Comparison of ENCODE assay signal across 8 cellular contexts in genomic region chr1:32753532-32754281, GRCh38. TPM values are rescaled to one million over a fixed set of nuclear protein-coding genes. Genes with fewer than 3 reads are reported as not detected.
DNase-seq lines count a peak whose midpoint lies in the region; ATAC-seq and TF ChIP-seq lines count a peak whose summit lies in the region.

No MANE protein-coding gene starts in this region.

- POLR2A ChIA-PET in naive thymus-derived CD4-positive, alpha-beta T cell (lab: Charles Lee) = no interaction called here

- H3K4me1 ChIP-seq in esophagus squamous epithelium = peaks cover 26 to 92% (median 38%) of the 10 kb centered on the region in 3 donors
- peaks cover under 1 to 4% of the 10 kb centered on the region in 2 donors for H3K4me1 ChIP-seq in naive thymus-derived CD4-positive, alpha-beta T cell (ENCODE audit: control insufficient read depth in 2 of 2, insufficient read depth in 2 of 2, low read length in 2 of 2)

- H3K9me3 Mint-ChIP-seq in activated T-cell treated with anti-CD3 and anti-CD28 coated beads, Interleukin-2, amount 50 U/mL, for 72 hours = no peaks in the 10 kb centered on the region
- peaks cover 0 to 1% (median 0%) of the 10 kb centered on the region in 11 donors for H3K9me3 Mint-ChIP-seq in naive thymus-derived CD4-positive, alpha-beta T cell

- peak overlapping the region; percentile 90 to 96 (median 96) for H3K27ac ChIP-seq in esophagus squamous epithelium
- peak overlapping the region; percentile 39 for H3K27ac ChIP-seq in naive thymus-derived CD4-positive, alpha-beta T cell (ENCODE audit: low read depth, low read length)

- peak overlapping the region; percentile 59 to 95 (median 78) for H3K4me3 ChIP-seq in esophagus squamous epithelium
- peak overlapping the region; percentile 65 for H3K4me3 ChIP-seq in naive thymus-derived CD4-positive, alpha-beta T cell (ENCODE audit: low read length)

- 10 to 12% methylated on average over 7 to 9 of the region's 63 CpGs for WGBS in esophagus squamous epithelium, 2 donors

- intact Hi-C loops in esophagus squamous epithelium (cut with DNase I) = no loop called here
- intact Hi-C loops in naive thymus-derived CD4-positive, alpha-beta T cell (cut with micrococcal nuclease) = loop anchor here (1.0 to 10.0 kb wide), 5 partner anchors 36 to 709 kb away; partner anchors contain the start of genes S100PBP (in 1 of the 2), YARS1 (in 1 of the 2) and ZBTB8OS (in 1 of the 2)

- peaks cover 14% of the 10 kb centered on the region for H3K27me3 Mint-ChIP-seq in activated T-cell treated with anti-CD3 and anti-CD28 coated beads, Interleukin-2, amount 50 U/mL, for 72 hours (ENCODE audit: low read depth)
- H3K27me3 Mint-ChIP-seq in naive thymus-derived CD4-positive, alpha-beta T cell = peaks cover 0 to 53% (median 4%) of the 10 kb centered on the region in 5 donors

- peaks cover 0 to 11% (median 0%) of the 10 kb centered on the region in 3 donors for H3K36me3 ChIP-seq in esophagus squamous epithelium
- no peaks in the 10 kb centered on the region for H3K36me3 ChIP-seq in naive thymus-derived CD4-positive, alpha-beta T cell (ENCODE audit: control insufficient read depth in 2 of 3, insufficient read depth in 3 of 3, low read length in 3 of 3)

- no peaks in the 10 kb centered on the region for H3K36me3 Mint-ChIP-seq in activated T-cell treated with anti-CD3 and anti-CD28 coated beads, Interleukin-2, amount 50 U/mL, for 72 hours (ENCODE audit: insufficient read depth in 2 of 2)
- H3K36me3 Mint-ChIP-seq in naive thymus-derived CD4-positive, alpha-beta T cell = no peaks in the 10 kb centered on the region

- CTCF ChIA-PET in naive thymus-derived CD4-positive, alpha-beta T cell (lab: Charles Lee) = interaction anchor here (0.7 kb wide), 1 partner anchor 19 kb away, joined by 3 read pairs; no protein-coding TSS in a partner anchor

- H3K27me3 ChIP-seq in esophagus squamous epithelium = no peaks in the 10 kb centered on the region
- H3K27me3 ChIP-seq in naive thymus-derived CD4-positive, alpha-beta T cell (ENCODE audit: control insufficient read depth in 2 of 2, insufficient read depth in 2 of 2, low read length in 2 of 2) = no peaks in the 10 kb centered on the region

- peak in 2 of 4 donors; percentile 44 to 77 for TF ChIP-seq POLR2A in esophagus squamous epithelium (IDR thresholded peaks at IDR 0.05)

- no peak for TF ChIP-seq CTCF in esophagus squamous epithelium (IDR thresholded peaks at IDR 0.05)

- H3K27ac Mint-ChIP-seq in activated T-cell treated with anti-CD3 and anti-CD28 coated beads, Interleukin-2, amount 50 U/mL, for 72 hours = no peak overlapping the region
- H3K27ac Mint-ChIP-seq in naive thymus-derived CD4-positive, alpha-beta T cell = peak overlapping the region in 5 of 9 donors; percentile 49 to 91 (median 83)

- peak overlapping the region; percentile 73 to 76 for H3K4me3 Mint-ChIP-seq in activated T-cell treated with anti-CD3 and anti-CD28 coated beads, Interleukin-2, amount 50 U/mL, for 72 hours
- peak overlapping the region; percentile 75 to 91 (median 82) for H3K4me3 Mint-ChIP-seq in naive thymus-derived CD4-positive, alpha-beta T cell

- peak; percentile 73 for ATAC-seq in HG02973 (IDR thresholded peaks at IDR 0.05; ENCODE audit: unreplicated experiment)
- peak; percentile 81 to 87 for ATAC-seq in activated T-cell treated with anti-CD3 and anti-CD28 coated beads, Interleukin-2, amount 50 U/mL, for 72 hours (replicated peaks in 1 of 2)
- peak; percentile 90 for ATAC-seq in naive thymus-derived CD4-positive, alpha-beta T cell
- no peak for ATAC-seq in HG03280 (IDR thresholded peaks at IDR 0.05; ENCODE audit: unreplicated experiment)

- DNase-seq in EH (ENCODE audit: low read depth) = peak; percentile 70
- DNase-seq in OCI-M1 (lab: John Stamatoyannopoulos, UW) = peak; percentile 89
- peak; percentile 79 to 83 for DNase-seq in activated T-cell treated with anti-CD3 and anti-CD28 coated beads, Interleukin-2, amount 50 U/mL, for 72 hours
- DNase-seq in esophagus squamous epithelium (lab: John Stamatoyannopoulos, UW) = no peak
- peak; percentile 51 to 81 (median 66) for DNase-seq in naive thymus-derived CD4-positive, alpha-beta T cell
- DNase-seq in stimulated activated naive CD4-positive, alpha-beta T cell (lab: John Stamatoyannopoulos, UW) = peak; percentile 37 to 73 (median 65)

- no peaks in the 10 kb centered on the region for H3K9me3 ChIP-seq in esophagus squamous epithelium
- H3K9me3 ChIP-seq in naive thymus-derived CD4-positive, alpha-beta T cell (ENCODE audit: control insufficient read depth in 2 of 3, low read length in 3 of 3) = no peaks in the 10 kb centered on the region

- peaks cover 11% of the 10 kb centered on the region for H3K4me1 Mint-ChIP-seq in activated T-cell treated with anti-CD3 and anti-CD28 coated beads, Interleukin-2, amount 50 U/mL, for 72 hours (ENCODE audit: low read depth)
- H3K4me1 Mint-ChIP-seq in naive thymus-derived CD4-positive, alpha-beta T cell = peaks cover 0 to 29% (median 16%) of the 10 kb centered on the region in 7 donors

RNA-seq across cellular contexts. Expression of gene SYNC, which starts 51.1 kb away (rescaled TPM):
- not detected for total RNA-seq in activated T-cell treated with anti-CD3 and anti-CD28 coated beads, Interleukin-2, amount 50 U/mL, for 72 hours
- 10 to 100 TPM in 2 of 4 donors, 1 to 10 TPM in 2; 2.9 to 31.7 (median 9.1) TPM for total RNA-seq in esophagus squamous epithelium
- total RNA-seq in naive thymus-derived CD4-positive, alpha-beta T cell = not detected
- polyA plus RNA-seq in naive thymus-derived CD4-positive, alpha-beta T cell = not detected
